ENCODE assay signal across 11 cellular contexts in genomic region chr6:25472314-25472713, GRCh38.
A peak's percentile ranks its signal among the peaks of the same experiment; 100 is the strongest.
DNase-seq lines count a peak whose midpoint lies in the region; ATAC-seq, FAIRE-seq and TF ChIP-seq lines count a peak whose summit lies in the region.
"Had no signal": no experiment of that assay in that cellular context is flagged by ENCODE, and none has a peak within 500 bp of the region (broad histone marks: within the 10 kb centered on the region; RNA-seq: fewer than 3 reads in every experiment).

No MANE protein-coding gene starts in this region.

- no peaks in the 10 kb centered on the region for H3K27me3 ChIP-seq in Karpas-422 (ENCODE audit: low read length)

- H3K36me3 Mint-ChIP-seq in glutamatergic neuron (ENCODE audit: unreplicated experiment) = no peaks in the 10 kb centered on the region
- H3K36me3 Mint-ChIP-seq in activated CD4-positive, alpha-beta T cell treated with anti-CD3 and anti-CD28 coated beads for 36 hours (ENCODE audit: low read depth) = no peaks in the 10 kb centered on the region

- no peaks in the 10 kb centered on the region for H4K20me1 ChIP-seq in Karpas-422 (ENCODE audit: insufficient read depth, low read depth, low read length)

- DNase-seq in D721Med (ENCODE audit: insufficient read length, low spot score) = peak; percentile 24
- DNase-seq in Karpas-422 = peak; percentile 49
- no peak for DNase-seq in glutamatergic neuron
- no peak for DNase-seq in NOMO-1 treated with dmso at 0.1 percent for 144 hours (lab: John Stamatoyannopoulos, UW; ENCODE audit: unreplicated experiment)
- DNase-seq in activated CD8-positive, alpha-beta memory T cell treated with anti-CD3 and anti-CD28 coated beads, Interleukin-2, amount 50 U/mL, for 48 hours = no peak
- DNase-seq in activated CD4-positive, alpha-beta T cell treated with anti-CD3 and anti-CD28 coated beads for 36 hours = no peak
- no peak for DNase-seq in NCI-H526 (lab: John Stamatoyannopoulos, UW)
- DNase-seq: activated CD8-positive, alpha-beta memory T cell treated with anti-CD3 and anti-CD28 coated beads, Interleukin-2, amount 50 U/mL, for 4 hours; NCI-H1092; substantia nigra had no signal

- H3K4me1 ChIP-seq in Karpas-422 (ENCODE audit: low read length) = no peaks in the 10 kb centered on the region

- H3K9me3 Mint-ChIP-seq in glutamatergic neuron (ENCODE audit: unreplicated experiment) = no peaks in the 10 kb centered on the region
- no peaks in the 10 kb centered on the region for H3K9me3 Mint-ChIP-seq in activated CD4-positive, alpha-beta T cell treated with anti-CD3 and anti-CD28 coated beads for 36 hours (ENCODE audit: low read depth)

- POLR2A ChIA-PET in activated CD4-positive, alpha-beta T cell treated with anti-CD3 and anti-CD28 coated beads for 36 hours (lab: Charles Lee) = no interaction called here

- H3K4me3 Mint-ChIP-seq in glutamatergic neuron (ENCODE audit: unreplicated experiment) = no peak overlapping the region
- H3K4me3 Mint-ChIP-seq in activated CD4-positive, alpha-beta T cell treated with anti-CD3 and anti-CD28 coated beads for 36 hours = no peak overlapping the region

- no peak overlapping the region for H3K9ac ChIP-seq in Karpas-422 (ENCODE audit: low read length)

- ATAC-seq in activated CD4-positive, alpha-beta T cell treated with anti-CD3 and anti-CD28 coated beads for 36 hours = no peak

- no peak overlapping the region for H3K4me3 ChIP-seq in Karpas-422 (ENCODE audit: low read length)

- no peak overlapping the region for H3K27ac ChIP-seq in Karpas-422 (ENCODE audit: low read length)
- H3K27ac ChIP-seq in VCaP = no peak overlapping the region

- no peak overlapping the region for H2AFZ ChIP-seq in Karpas-422 (ENCODE audit: low read length)

- H3K4me1 Mint-ChIP-seq in glutamatergic neuron (ENCODE audit: low read depth, unreplicated experiment) = no peaks in the 10 kb centered on the region
- no peaks in the 10 kb centered on the region for H3K4me1 Mint-ChIP-seq in activated CD4-positive, alpha-beta T cell treated with anti-CD3 and anti-CD28 coated beads for 36 hours

- intact Hi-C loops in activated CD4-positive, alpha-beta T cell treated with anti-CD3 and anti-CD28 coated beads for 36 hours (cut with DNase I, micrococcal nuclease) = no loop called here

- peaks cover 3% of the 10 kb centered on the region for H3K27me3 Mint-ChIP-seq in glutamatergic neuron (ENCODE audit: unreplicated experiment)
- H3K27me3 Mint-ChIP-seq in activated CD4-positive, alpha-beta T cell treated with anti-CD3 and anti-CD28 coated beads for 36 hours = no peaks in the 10 kb centered on the region

- CTCF ChIA-PET in activated CD4-positive, alpha-beta T cell treated with anti-CD3 and anti-CD28 coated beads for 36 hours (lab: Charles Lee) = interaction anchor here (0.6 to 1.2 kb wide), 4 partner anchors 16 to 194 kb away, joined by 3 to 6 read pairs (median 4); no protein-coding TSS in a partner anchor

- H3K9me2 ChIP-seq in Karpas-422 (replicated peaks; ENCODE audit: insufficient read depth, low read length) = no peaks in the 10 kb centered on the region

- H3K4me2 ChIP-seq in Karpas-422 (ENCODE audit: low read depth, low read length, poor library complexity, severe bottlenecking) = no peak overlapping the region

- peak; percentile 32 for TF ChIP-seq CTCF in D721Med (IDR thresholded peaks at IDR 0.05; ENCODE audit: insufficient read depth, missing control alignments)
- peak; percentile 60 for TF ChIP-seq CTCF in VCaP (conservative IDR thresholded peaks at IDR 0.05)
- TF ChIP-seq CTCF in glutamatergic neuron (IDR thresholded peaks at IDR 0.05; ENCODE audit: partially characterized antibody, unreplicated experiment) = peak; percentile 62

- H3K27ac Mint-ChIP-seq in glutamatergic neuron (ENCODE audit: unreplicated experiment) = no peak overlapping the region
- H3K27ac Mint-ChIP-seq in activated CD4-positive, alpha-beta T cell treated with anti-CD3 and anti-CD28 coated beads for 36 hours = no peak overlapping the region

- peak; percentile 78 for FAIRE-seq in D721Med (lab: Jason Lieb, UNC)

- H3K9me3 ChIP-seq in Karpas-422 (ENCODE audit: low read length) = no peaks in the 10 kb centered on the region

- H3K79me2 ChIP-seq in Karpas-422 (ENCODE audit: low read length) = no peaks in the 10 kb centered on the region

- H3K36me3 ChIP-seq in Karpas-422 (ENCODE audit: insufficient read depth, low read length) = no peaks in the 10 kb centered on the region

Comparison
In these comparisons a context has a peak if more than half of its experiments do, and no peak if none do; other contexts are left out.
1. DNase-seq: peak in D721Med (single experiment) and Karpas-422 (single experiment); none in glutamatergic neuron (single experiment), NOMO-1 treated with dmso at 0.1 percent for 144 hours (single experiment), activated CD8-positive, alpha-beta memory T cell treated with anti-CD3 and anti-CD28 coated beads, Interleukin-2, amount 50 U/mL, for 48 hours (single experiment), activated CD4-positive, alpha-beta T cell treated with anti-CD3 and anti-CD28 coated beads for 36 hours (single experiment) and NCI-H526 (0 of 2).
2. Peak in every context shown above with its lines, with median percentiles within 50 percentile points of each other: CTCF ChIP-seq.